Comparison of ENCODE assay signal across 17 cellular contexts in genomic region chr4:10299601-10300000, GRCh38.
DNase-seq lines count a peak whose midpoint lies in the region; ATAC-seq and TF ChIP-seq lines count a peak whose summit lies in the region.
"Had no signal": no experiment of that assay in that cellular context is flagged by ENCODE, and none has a peak within 500 bp of the region (broad histone marks: within the 10 kb centered on the region; RNA-seq: fewer than 3 reads in every experiment).

No MANE protein-coding gene starts in this region.

- DNase-seq in AG10803 (ENCODE audit: low read depth): peak; percentile 87
- peak; percentile 33 for DNase-seq in GM23248
- peak; percentile 10 for DNase-seq in SW480 (ENCODE audit: low spot score)
- DNase-seq in foreskin keratinocyte: peak; percentile 74 to 88
- no peak for DNase-seq in NCI-H1105 treated with DMSO at 0.1 percent for 48 hours (lab: John Stamatoyannopoulos, UW)
- DNase-seq in T-helper 17 cell: no peak
- DNase-seq in DMS79 treated with DMSO at 0.1 percent for 48 hours (lab: John Stamatoyannopoulos, UW): no peak
- DNase-seq: AML-193; CD4-positive, CD25-positive, alpha-beta regulatory T cell; DMS53; GF-D8; HCEC 1CT; NCI-H1436 treated with DMSO at 0.1 percent for 48 hours; NCI-H2081; NCI-H524 had no signal

- H2AFZ ChIP-seq in GM23248: no peak overlapping the region

- H3K36me3 ChIP-seq in GM23248 (ENCODE audit: low read depth): no peaks in the 10 kb centered on the region

- H4K20me1 ChIP-seq in GM23248 (ENCODE audit: insufficient read depth): no peaks in the 10 kb centered on the region

- no peaks in the 10 kb centered on the region for H3K79me2 ChIP-seq in GM23248 (ENCODE audit: insufficient read depth)

- peak; percentile 69 for ATAC-seq in foreskin keratinocyte
- no peak for ATAC-seq in HG02610 (IDR thresholded peaks at IDR 0.05; ENCODE audit: unreplicated experiment)
- no peak for ATAC-seq in T-helper 17 cell

- no peaks in the 10 kb centered on the region for H3F3A ChIP-seq in GM23248 (ENCODE audit: insufficient read depth)

- H3K4me1 Mint-ChIP-seq in T-helper 17 cell: peaks cover 3% of the 10 kb centered on the region
- H3K4me1 Mint-ChIP-seq: CD4-positive, CD25-positive, alpha-beta regulatory T cell had no signal

- H3K4me2 ChIP-seq in GM23248 (ENCODE audit: unreplicated experiment): no peak overlapping the region

- no peaks in the 10 kb centered on the region; the same call in 1 of the 2 replicates for H3K9me2 ChIP-seq in GM23248 (ENCODE audit: insufficient read depth)

- 36 to 37% methylated on average over 3 of the region's 3 CpGs for WGBS in GM23248 (ENCODE audit: low coverage in 1 of 2, low lambda C conversion rate in 2 of 2, missing lambda C conversion rate in 2 of 2), 2 experiments

- peaks cover 23% of the 10 kb centered on the region for H3K27me3 Mint-ChIP-seq in T-helper 17 cell
- H3K27me3 Mint-ChIP-seq: CD4-positive, CD25-positive, alpha-beta regulatory T cell had no signal

- H3K4me1 ChIP-seq in GM23248 (ENCODE audit: insufficient read depth) (no peaks in the 10 kb centered on the region), foreskin keratinocyte (peaks cover 25% of the 10 kb centered on the region)

- H3K27me3 ChIP-seq in GM23248 (replicated peaks; ENCODE audit: insufficient read depth) (0 out of 2 replicates have a peak, but pooled peaks cover 8% of the 10 kb centered on the region), foreskin keratinocyte (no peaks in the 10 kb centered on the region)

- no peak overlapping the region for H3K9ac ChIP-seq in GM23248

- no peaks in the 10 kb centered on the region for H3K9me3 ChIP-seq in GM23248 (ENCODE audit: low read depth)
- no peaks in the 10 kb centered on the region for H3K9me3 ChIP-seq in T-helper 17 cell (ENCODE audit: control insufficient read depth, low read length, poor library complexity, severe bottlenecking)

- H3K4me3 ChIP-seq in AG10803 (ENCODE audit: low read length) (no peak overlapping the region), GM23248 (no peak overlapping the region)

- peaks cover 2% of the 10 kb centered on the region for H3K36me3 Mint-ChIP-seq in T-helper 17 cell (ENCODE audit: low read depth)
- H3K36me3 Mint-ChIP-seq: CD4-positive, CD25-positive, alpha-beta regulatory T cell; IgD-negative memory B cell had no signal

- TF ChIP-seq CTCF in AG10803 (conservative IDR thresholded peaks at IDR 0.05; ENCODE audit: low read length) (no peak), foreskin keratinocyte (conservative IDR thresholded peaks at IDR 0.05) (no peak)

- H3K27ac ChIP-seq in GM23248 (no peak overlapping the region), foreskin keratinocyte (no peak overlapping the region)

- no peak overlapping the region for H3K4me3 Mint-ChIP-seq in T-helper 17 cell
- H3K4me3 Mint-ChIP-seq: CD4-positive, CD25-positive, alpha-beta regulatory T cell; IgD-negative memory B cell had no signal

- in situ Hi-C loops in GM23248 (cut with MboI): no loop called here

- no peak overlapping the region for H3K27ac Mint-ChIP-seq in T-helper 17 cell
- H3K27ac Mint-ChIP-seq: CD4-positive, CD25-positive, alpha-beta regulatory T cell; IgD-negative memory B cell had no signal

Comparison
In these comparisons a context has a peak if more than half of its experiments do, and no peak if none do; other contexts are left out.
1. DNase-seq: peak in AG10803 (single experiment), GM23248 (single experiment), SW480 (single experiment) and foreskin keratinocyte (2 of 2); none in NCI-H1105 treated with DMSO at 0.1 percent for 48 hours (single experiment), T-helper 17 cell (0 of 3) and DMS79 treated with DMSO at 0.1 percent for 48 hours (single experiment).